15 cellular contexts compared by ENCODE assay signal in genomic region chr5:142722896-142723295, GRCh38. TPM values are rescaled to one million over a fixed set of nuclear protein-coding genes. Genes with fewer than 3 reads are reported as not detected.
A peak's percentile ranks its signal among the peaks of the same experiment; 100 is the strongest.
DNase-seq lines count a peak whose midpoint lies in the region; ATAC-seq and TF ChIP-seq lines count a peak whose summit lies in the region.
"Had no signal": no experiment of that assay in that cellular context is flagged by ENCODE, and none has a peak within 500 bp of the region (broad histone marks: within the 10 kb centered on the region; RNA-seq: fewer than 3 reads in every experiment).

No MANE protein-coding gene starts in this region.

- H3K4me3 Mint-ChIP-seq in dendritic cell treated with granulocyte-macrophage colony-stimulating factor and Interleukin-4, amounts not matched to agents 40 ng/mL and 50 ng/mL, for 4 days = no peak overlapping the region

- H3K9me3 Mint-ChIP-seq in dendritic cell treated with granulocyte-macrophage colony-stimulating factor and Interleukin-4, amounts not matched to agents 40 ng/mL and 50 ng/mL, for 4 days = no peaks in the 10 kb centered on the region

- H3K4me3 ChIP-seq in Panc1 (ENCODE audit: low read depth in 2 of 2, low read length in 2 of 2) (no peak overlapping the region), osteoblast (ENCODE audit: insufficient read depth, low read length) (no peak overlapping the region)
- H3K4me3 ChIP-seq: HAP-1, SJSA1 had no signal

- H3K4me1 ChIP-seq in Panc1 (ENCODE audit: control insufficient read depth, insufficient read depth, low read length) = peaks cover 17% of the 10 kb centered on the region
- peaks cover 22% of the 10 kb centered on the region for H3K4me1 ChIP-seq in osteoblast (ENCODE audit: insufficient read depth, low read length)
- H3K4me1 ChIP-seq: HAP-1 had no signal

- H3K27ac ChIP-seq in Panc1 (ENCODE audit: low read length) (peak overlapping the region; percentile 26; the same call in 1 of the 2 replicates), osteoblast (ENCODE audit: low read depth, low read length) (no peak overlapping the region)
- H3K27ac ChIP-seq: SJSA1 had no signal

- H3K36me3 Mint-ChIP-seq in dendritic cell treated with granulocyte-macrophage colony-stimulating factor and Interleukin-4, amounts not matched to agents 40 ng/mL and 50 ng/mL, for 4 days (ENCODE audit: low read depth) = no peaks in the 10 kb centered on the region

- no peaks in the 10 kb centered on the region for H3K36me3 ChIP-seq in Panc1 (ENCODE audit: control insufficient read depth, insufficient read depth, low read length)
- no peaks in the 10 kb centered on the region for H3K36me3 ChIP-seq in osteoblast (ENCODE audit: insufficient read depth, low read length)
- H3K36me3 ChIP-seq: HAP-1, SJSA1 had no signal

- DNase-seq in COLO829 (ENCODE audit: low spot score) (peak; percentile 48), Panc1 (ENCODE audit: low read depth, low spot score) (no peak), osteoblast (ENCODE audit: insufficient read length, low spot score, missing footprints) (peak; percentile 21), KG1 (lab: John Stamatoyannopoulos, UW) (no peak)
- DNase-seq: MV-4-11, NCI-H1417, NCI-H187 treated with DMSO at 0.1 percent for 48 hours, NCI-H2227 treated with DMSO at 0.1 percent for 48 hours, NCI-H510A treated with DMSO at 0.1 percent for 48 hours, NCI-H82 had no signal

- intact Hi-C loops in Panc1 (cut with micrococcal nuclease; ENCODE audit: unreplicated experiment) = no loop called here
- intact Hi-C loops in dendritic cell treated with granulocyte-macrophage colony-stimulating factor and Interleukin-4, amounts not matched to agents 40 ng/mL and 50 ng/mL, for 4 days (cut with micrococcal nuclease) = loop anchor here (5.0 kb wide), 1 partner anchor 34 kb away; no protein-coding TSS in a partner anchor

- H2AFZ ChIP-seq in osteoblast (ENCODE audit: low read length) = no peak overlapping the region

- H4K20me1 ChIP-seq in osteoblast (ENCODE audit: insufficient read depth, low read length) = no peaks in the 10 kb centered on the region

- ATAC-seq in Panc1 = peak; percentile 62
- no peak for ATAC-seq in HG03108 (IDR thresholded peaks at IDR 0.05; ENCODE audit: unreplicated experiment)
- no peak for ATAC-seq in HG02852 (IDR thresholded peaks at IDR 0.05; ENCODE audit: unreplicated experiment)

- CTCF ChIA-PET in Panc1 (lab: Charles Lee) = interaction anchor here (1.2 to 1.5 kb wide), 2 partner anchors 67 to 166 kb away, joined by 3 to 5 read pairs; no protein-coding TSS in a partner anchor

- H3K27ac Mint-ChIP-seq in dendritic cell treated with granulocyte-macrophage colony-stimulating factor and Interleukin-4, amounts not matched to agents 40 ng/mL and 50 ng/mL, for 4 days = peak overlapping the region; percentile 55

- H3K27me3 ChIP-seq in Panc1 (ENCODE audit: control insufficient read depth, insufficient read depth, low read length) (no peaks in the 10 kb centered on the region), osteoblast (ENCODE audit: insufficient read depth, low read length) (no peaks in the 10 kb centered on the region)
- H3K27me3 ChIP-seq: SJSA1 had no signal

- H3K4me2 ChIP-seq in osteoblast (ENCODE audit: insufficient read depth, low read length) = no peak overlapping the region

- H3K9me3 ChIP-seq in Panc1 (ENCODE audit: control insufficient read depth, insufficient read depth, low read depth, low read length) (no peaks in the 10 kb centered on the region), osteoblast (ENCODE audit: low read depth, low read length) (no peaks in the 10 kb centered on the region)
- H3K9me3 ChIP-seq: HAP-1 had no signal

- no peaks in the 10 kb centered on the region for H3K79me2 ChIP-seq in osteoblast (ENCODE audit: insufficient read depth, low read length)

- peaks cover 40% of the 10 kb centered on the region for H3K4me1 Mint-ChIP-seq in dendritic cell treated with granulocyte-macrophage colony-stimulating factor and Interleukin-4, amounts not matched to agents 40 ng/mL and 50 ng/mL, for 4 days (ENCODE audit: low read depth)

- POLR2A ChIA-PET in Panc1 (lab: Charles Lee) = no interaction called here

- BruUV-seq in Panc1 (replicated peaks; lab: Mats Ljungman, UMichigan) = no TSS peak

- in situ Hi-C loops in Panc1 (cut with HindIII; ENCODE audit: low pct_unique_long_range_greater_than_20kb, low sequenced_read_pairs) = no loop called here

- TF ChIP-seq CTCF in Panc1 (IDR thresholded peaks at IDR 0.05) (no peak), osteoblast (IDR thresholded peaks at IDR 0.05; ENCODE audit: extremely low read depth, low read depth, low read length) (no peak)

- no peaks in the 10 kb centered on the region for H3K27me3 Mint-ChIP-seq in dendritic cell treated with granulocyte-macrophage colony-stimulating factor and Interleukin-4, amounts not matched to agents 40 ng/mL and 50 ng/mL, for 4 days

RNA-seq across cellular contexts. Expression of gene FGF1, which starts 37.0 kb away (rescaled TPM):
- not detected for total RNA-seq in Panc1 (2021; ENCODE audit: unreplicated experiment)
- polyA plus RNA-seq in Panc1 (2012; ENCODE audit: insufficient read length) = 0.21 TPM
- 2.9 and 4.3 TPM in 2 replicates for total RNA-seq in osteoblast

RNA-seq across cellular contexts. Expression of gene ARHGAP26, which starts 47.3 kb away (rescaled TPM):
- total RNA-seq in Panc1 (2021; ENCODE audit: unreplicated experiment) (65.5 TPM), osteoblast (6.2 and 7.6 TPM in 2 replicates)
- polyA plus RNA-seq in Panc1 (2012; ENCODE audit: insufficient read length) = 24.0 TPM

Comparison
In these comparisons a context has a peak if more than half of its experiments do, and no peak if none do; other contexts are left out.
1. DNase-seq: peak in COLO829 (single experiment) and osteoblast (single experiment); none in Panc1 (single experiment) and KG1 (single experiment).